In genomic region chr16:66188786-66189725, GRCh38 we compare ENCODE assay signal across 12 cellular contexts.
DNase-seq lines count a peak whose midpoint lies in the region; ATAC-seq and TF ChIP-seq lines count a peak whose summit lies in the region.
"Had no signal": no experiment of that assay in that cellular context is flagged by ENCODE, and none has a peak within 500 bp of the region (broad histone marks: within the 10 kb centered on the region; RNA-seq: fewer than 3 reads in every experiment).

No MANE protein-coding gene starts in this region.

- H3K27ac Mint-ChIP-seq in activated T-helper 17 cell treated with anti-CD3 and anti-CD28 coated beads, Interleukin-2, amount 50 U/mL, for 72 hours, result no peak overlapping the region
- H3K27ac Mint-ChIP-seq: activated CD4-positive, alpha-beta memory T cell treated with anti-CD3 and anti-CD28 coated beads, Interleukin-2, amount 10 ng/mL, durations not matched to agents 7 days and 5 days; activated naive CD8-positive, alpha-beta T cell treated with anti-CD3 and anti-CD28 coated beads for 36 hours had no signal

- H3K9me3 ChIP-seq in right cardiac atrium (ENCODE audit: control insufficient read depth, low read length), result no peaks in the 10 kb centered on the region
- no peaks in the 10 kb centered on the region for H3K9me3 ChIP-seq in esophagus squamous epithelium
- H3K9me3 ChIP-seq in osteoblast (ENCODE audit: low read depth, low read length), result no peaks in the 10 kb centered on the region

- no peak for TF ChIP-seq POLR2A in esophagus squamous epithelium (IDR thresholded peaks at IDR 0.05)

- WGBS in right cardiac atrium, result 69% methylated on average over 10 of the region's 10 CpGs
- 46 to 73% methylated on average over 7 to 9 of the region's 10 CpGs for WGBS in esophagus squamous epithelium, 2 donors

- intact Hi-C loops in right cardiac atrium (cut with DNase I) (no loop called here), cardiac septum (cut with DNase I) (no loop called here), esophagus squamous epithelium (cut with DNase I) (no loop called here)

- no peak overlapping the region for H3K4me3 Mint-ChIP-seq in activated T-helper 17 cell treated with anti-CD3 and anti-CD28 coated beads, Interleukin-2, amount 50 U/mL, for 72 hours
- H3K4me3 Mint-ChIP-seq: activated CD4-positive, alpha-beta memory T cell treated with anti-CD3 and anti-CD28 coated beads, Interleukin-2, amount 10 ng/mL, durations not matched to agents 7 days and 5 days; activated naive CD8-positive, alpha-beta T cell treated with anti-CD3 and anti-CD28 coated beads for 36 hours had no signal

- ATAC-seq in right cardiac atrium, result peak; percentile 57 to 83
- no peak for ATAC-seq in activated T-helper 17 cell treated with anti-CD3 and anti-CD28 coated beads, Interleukin-2, amount 50 U/mL, for 72 hours (replicated peaks)

- peaks cover 32% of the 10 kb centered on the region for H3K27me3 Mint-ChIP-seq in activated T-helper 17 cell treated with anti-CD3 and anti-CD28 coated beads, Interleukin-2, amount 50 U/mL, for 72 hours

- DNase-seq in right cardiac atrium, result peak; percentile 37 to 77 (median 75)
- DNase-seq in cardiac septum (ENCODE audit: low spot score), result no peak
- DNase-seq in esophagus squamous epithelium (lab: John Stamatoyannopoulos, UW), result no peak
- no peak for DNase-seq in osteoblast (ENCODE audit: insufficient read length, low spot score, missing footprints)
- no peak for DNase-seq in foreskin melanocyte
- no peak for DNase-seq in stimulated activated naive CD4-positive, alpha-beta T cell (lab: John Stamatoyannopoulos, UW)
- no peak for DNase-seq in activated T-cell treated with anti-CD3 and anti-CD28 coated beads, Interleukin-2, amount 50 U/mL, for 1 hour
- DNase-seq: activated CD4-positive, alpha-beta memory T cell treated with anti-CD3 and anti-CD28 coated beads, Interleukin-2, amount 10 ng/mL, durations not matched to agents 7 days and 5 days; activated naive CD8-positive, alpha-beta T cell treated with anti-CD3 and anti-CD28 coated beads for 36 hours; NCI-H1048; T-helper 1 cell had no signal

- no peaks in the 10 kb centered on the region for H3K36me3 Mint-ChIP-seq in activated T-helper 17 cell treated with anti-CD3 and anti-CD28 coated beads, Interleukin-2, amount 50 U/mL, for 72 hours (ENCODE audit: low read depth)
- H3K36me3 Mint-ChIP-seq: activated naive CD8-positive, alpha-beta T cell treated with anti-CD3 and anti-CD28 coated beads for 36 hours had no signal

- no peaks in the 10 kb centered on the region for H3K9me3 Mint-ChIP-seq in activated T-helper 17 cell treated with anti-CD3 and anti-CD28 coated beads, Interleukin-2, amount 50 U/mL, for 72 hours
- H3K9me3 Mint-ChIP-seq: activated CD4-positive, alpha-beta memory T cell treated with anti-CD3 and anti-CD28 coated beads, Interleukin-2, amount 10 ng/mL, durations not matched to agents 7 days and 5 days; activated naive CD8-positive, alpha-beta T cell treated with anti-CD3 and anti-CD28 coated beads for 36 hours had no signal

- H3K4me2 ChIP-seq in osteoblast (ENCODE audit: insufficient read depth, low read length), result peak overlapping the region; percentile 72

- no peak for TF ChIP-seq CTCF in esophagus squamous epithelium (IDR thresholded peaks at IDR 0.05)
- no peak for TF ChIP-seq CTCF in osteoblast (IDR thresholded peaks at IDR 0.05; ENCODE audit: extremely low read depth, low read depth, low read length)

- H3K79me2 ChIP-seq in osteoblast (ENCODE audit: insufficient read depth, low read length), result no peaks in the 10 kb centered on the region

- peak overlapping the region; percentile 16 for H2AFZ ChIP-seq in osteoblast (ENCODE audit: low read length)

- no peaks in the 10 kb centered on the region for H3K4me1 Mint-ChIP-seq in activated T-helper 17 cell treated with anti-CD3 and anti-CD28 coated beads, Interleukin-2, amount 50 U/mL, for 72 hours
- H3K4me1 Mint-ChIP-seq: activated CD4-positive, alpha-beta memory T cell treated with anti-CD3 and anti-CD28 coated beads, Interleukin-2, amount 10 ng/mL, durations not matched to agents 7 days and 5 days; activated naive CD8-positive, alpha-beta T cell treated with anti-CD3 and anti-CD28 coated beads for 36 hours had no signal

- H3K4me1 ChIP-seq in right cardiac atrium (ENCODE audit: control insufficient read depth, insufficient read depth, low read length), result peaks cover 4% of the 10 kb centered on the region
- peaks cover 0 to 25% (median 14%) of the 10 kb centered on the region in 3 donors for H3K4me1 ChIP-seq in esophagus squamous epithelium
- peaks cover 26% of the 10 kb centered on the region for H3K4me1 ChIP-seq in osteoblast (ENCODE audit: insufficient read depth, low read length)

- H3K36me3 ChIP-seq in esophagus squamous epithelium, result no peaks in the 10 kb centered on the region
- no peaks in the 10 kb centered on the region for H3K36me3 ChIP-seq in osteoblast (ENCODE audit: insufficient read depth, low read length)

- H3K27me3 ChIP-seq in right cardiac atrium (ENCODE audit: control insufficient read depth, insufficient read depth) (no peaks in the 10 kb centered on the region), esophagus squamous epithelium (no peaks in the 10 kb centered on the region), osteoblast (ENCODE audit: insufficient read depth, low read length) (no peaks in the 10 kb centered on the region)

- H3K27ac ChIP-seq in right cardiac atrium (ENCODE audit: low read length), result peak overlapping the region; percentile 41
- peak overlapping the region in 3 of 4 donors; percentile 31 to 76 (median 64) for H3K27ac ChIP-seq in esophagus squamous epithelium
- peak overlapping the region; percentile 31 for H3K27ac ChIP-seq in osteoblast (ENCODE audit: low read depth, low read length)

- H3K4me3 ChIP-seq in right cardiac atrium (ENCODE audit: low read length), result no peak overlapping the region
- H3K4me3 ChIP-seq in esophagus squamous epithelium, result no peak overlapping the region
- H3K4me3 ChIP-seq in osteoblast (ENCODE audit: insufficient read depth, low read length), result peak overlapping the region; percentile 9

- H4K20me1 ChIP-seq in osteoblast (ENCODE audit: insufficient read depth, low read length), result no peaks in the 10 kb centered on the region

Comparison
In these comparisons a context has a peak if more than half of its experiments do, and no peak if none do; other contexts are left out.
1. DNase-seq: peak in right cardiac atrium (3 of 3); none in cardiac septum (single experiment), esophagus squamous epithelium (single experiment), osteoblast (single experiment), foreskin melanocyte (single experiment), stimulated activated naive CD4-positive, alpha-beta T cell (0 of 6) and activated T-cell treated with anti-CD3 and anti-CD28 coated beads, Interleukin-2, amount 50 U/mL, for 1 hour (single experiment).
2. Peak in every context shown above with its lines, with median percentiles within 50 percentile points of each other: H3K27ac ChIP-seq.